ENCODE assay signal across 1 cellular context in the genomic region with DNA sequence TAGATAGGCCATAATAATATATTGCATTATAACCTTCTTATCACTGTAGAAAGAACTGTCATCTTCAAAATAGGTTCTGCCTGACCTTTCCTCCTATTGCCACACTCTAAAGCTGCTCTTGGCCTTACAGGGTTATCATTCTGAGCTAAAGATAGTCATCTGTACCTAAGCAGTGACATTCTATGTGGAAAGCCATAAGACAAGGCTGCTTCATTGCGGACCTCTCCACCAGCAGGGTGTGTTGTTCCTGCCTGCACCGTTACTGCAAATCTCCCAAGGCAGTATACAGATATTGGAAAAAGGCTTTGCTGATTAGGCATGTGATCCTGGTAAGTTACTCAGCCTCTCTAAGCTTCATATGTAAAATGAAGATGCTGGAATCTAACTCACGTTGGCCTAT.
TF ChIP-seq lines count a peak whose summit lies in the region.

No MANE protein-coding gene starts in this region.

TF ChIP-seq in endothelial cell of umbilical vein, 7 proteins besides CTCF, POLR2A, EP300 and RAD21 (continued from another document):
- TF ChIP-seq MAX (IDR thresholded peaks at IDR 0.05; ENCODE audit: insufficient read depth, insufficient read length) (no peak), GATA2 (IDR thresholded peaks at IDR 0.05; ENCODE audit: insufficient read depth, insufficient read length, low read depth, low read length) (no peak), JUN (IDR thresholded peaks at IDR 0.05; ENCODE audit: borderline replicate concordance, insufficient read depth, insufficient read length, low read depth) (no peak)
